Comparison of ENCODE assay signal across 10 cellular contexts in genomic region chr1:77976433-77977076, GRCh38. TPM values are rescaled to one million over a fixed set of nuclear protein-coding genes. Genes with fewer than 3 reads are reported as not detected.
DNase-seq lines count a peak whose midpoint lies in the region; ATAC-seq and TF ChIP-seq lines count a peak whose summit lies in the region.
"Had no signal": no experiment of that assay in that cellular context is flagged by ENCODE, and none has a peak within 500 bp of the region (broad histone marks: within the 10 kb centered on the region; RNA-seq: fewer than 3 reads in every experiment).

No MANE protein-coding gene starts in this region.

- TF ChIP-seq CTCF in choroid plexus epithelial cell (conservative IDR thresholded peaks at IDR 0.05; ENCODE audit: low read depth, low read length) = no peak

- H3K27me3 ChIP-seq in BLaER1 treated with 17β-estradiol and CSF1 and Interleukin-3, amounts not matched to agents 10 nM and 100 nM = no peaks in the 10 kb centered on the region

- POLR2A ChIA-PET in T-cell (lab: Charles Lee) = interaction anchor here (0.6 to 5.8 kb wide), 12 partner anchors 10 to 244 kb away, joined by 3 to 183 read pairs (median 6); partner anchors contain the start of genes DNAJB4 (in 2 of the 2), MIGA1 (in 1 of the 2) and USP33 (in 1 of the 2)

- H3K27me3 Mint-ChIP-seq in naive B cell (no peaks in the 10 kb centered on the region), T-cell (no peaks in the 10 kb centered on the region)
- H3K27me3 Mint-ChIP-seq: activated B cell treated with CpG ODN at 0.5 μM for 24 hours, IgD-negative memory B cell had no signal

- no peaks in the 10 kb centered on the region for H3K9me3 Mint-ChIP-seq in naive B cell
- H3K9me3 Mint-ChIP-seq in T-cell = no peaks in the 10 kb centered on the region
- H3K9me3 Mint-ChIP-seq: activated B cell treated with CpG ODN at 0.5 μM for 24 hours, IgD-negative memory B cell had no signal

- H3K36me3 ChIP-seq in BLaER1 treated with 17β-estradiol and CSF1 and Interleukin-3, amounts not matched to agents 10 nM and 100 nM = peaks cover 31 to 70% (median 62%) of the 10 kb centered on the region in 11 experiments

- peaks cover 25 to 35% (median 30%) of the 10 kb centered on the region in 3 donors for H3K4me1 Mint-ChIP-seq in naive B cell
- peaks cover 53 to 61% (median 60%) of the 10 kb centered on the region in 3 donors for H3K4me1 Mint-ChIP-seq in T-cell

- H3K4me2 ChIP-seq in BLaER1 treated with 17β-estradiol and CSF1 and Interleukin-3, amounts not matched to agents 10 nM and 100 nM = peak overlapping the region; percentile 83 to 96 (median 92)

- no peak for ATAC-seq in naive B cell (ENCODE audit: low read depth in 2 of 2)
- no peak for ATAC-seq in HG03097 (IDR thresholded peaks at IDR 0.05; ENCODE audit: low FRiP score, unreplicated experiment)
- ATAC-seq in T-cell (replicated peaks in 1 of 4) = no peak

- in situ Hi-C loops in KBM-7 (cut with MboI; ENCODE audit: low pct_unique_long_range_greater_than_20kb, low sequenced_read_pairs) = no loop called here

- H3K27ac ChIP-seq in BLaER1 treated with 17β-estradiol and CSF1 and Interleukin-3, amounts not matched to agents 10 nM and 100 nM = peak overlapping the region in 5 of 11 experiments; percentile 37 to 99 (median 99); a peak in 5 of 22 replicates

- H3K4me3 Mint-ChIP-seq in naive B cell (peak overlapping the region in 2 of 8 donors; percentile 23 to 71), T-cell (no peak overlapping the region)

- H4K20me1 ChIP-seq in BLaER1 treated with 17β-estradiol and CSF1 and Interleukin-3, amounts not matched to agents 10 nM and 100 nM = peaks cover 64 to 85% (median 65%) of the 10 kb centered on the region in 11 experiments

- CTCF ChIA-PET in T-cell (lab: Charles Lee) = interaction anchor here (0.7 to 4.7 kb wide), 6 partner anchors 16 to 138 kb away, joined by 3 to 74 read pairs (median 4); partner anchors contain the start of gene DNAJB4 (in 1 of the 2)

- DNase-seq in KBM-7 = peak; percentile 27
- DNase-seq in choroid plexus epithelial cell (ENCODE audit: low read depth) = no peak
- DNase-seq in naive B cell = no peak
- no peak for DNase-seq in NCI-H446 treated with DMSO at 0.1 percent for 48 hours (lab: John Stamatoyannopoulos, UW)
- no peak for DNase-seq in activated CD4-positive, alpha-beta T cell treated with anti-CD3 and anti-CD28 coated beads, Interleukin-2, amount 50 U/mL, for 1 hour
- DNase-seq in T-cell = no peak
- DNase-seq: activated B cell treated with CpG ODN at 0.5 μM for 24 hours had no signal

- peak overlapping the region; percentile 93 to 100 (median 99); a peak in 21 of 22 replicates for H3K9ac ChIP-seq in BLaER1 treated with 17β-estradiol and CSF1 and Interleukin-3, amounts not matched to agents 10 nM and 100 nM

- peak overlapping the region; percentile 78 to 95 (median 90) for H3K4me3 ChIP-seq in BLaER1 treated with 17β-estradiol and CSF1 and Interleukin-3, amounts not matched to agents 10 nM and 100 nM
- peak overlapping the region; percentile 94 for H3K4me3 ChIP-seq in choroid plexus epithelial cell (ENCODE audit: low read depth, low read length)

- H3K36me3 Mint-ChIP-seq in naive B cell (peaks cover 5 to 13% of the 10 kb centered on the region in 2 donors), T-cell (peaks cover 16% of the 10 kb centered on the region)

- no peaks in the 10 kb centered on the region; a peak in 2 of 22 replicates for H3K9me3 ChIP-seq in BLaER1 treated with 17β-estradiol and CSF1 and Interleukin-3, amounts not matched to agents 10 nM and 100 nM (replicated peaks in 1 of 11)

- H3K27ac Mint-ChIP-seq in naive B cell (peak overlapping the region in 5 of 6 donors; percentile 58 to 95 (median 86)), T-cell (no peak overlapping the region)

- peaks cover 33 to 49% (median 44%) of the 10 kb centered on the region in 10 experiments for H3K4me1 ChIP-seq in BLaER1 treated with 17β-estradiol and CSF1 and Interleukin-3, amounts not matched to agents 10 nM and 100 nM

RNA-seq across cellular contexts. Expression of gene FUBP1, which starts 2.3 kb away (rescaled TPM):
- polyA plus RNA-seq in naive B cell (ENCODE audit: low read depth in 6 of 6) = 10 to 100 TPM; 19.8 to 58.4 (median 45.8) TPM
- total RNA-seq in T-cell = 100 to 1,000 TPM; 180 to 224 (median 194) TPM

RNA-seq across cellular contexts. Expression of gene DNAJB4, which starts 28.2 kb away (rescaled TPM):
- 1 to 10 TPM; 5.0 to 9.8 (median 6.5) TPM for polyA plus RNA-seq in naive B cell (ENCODE audit: low read depth in 6 of 6)
- 10 to 100 TPM in 4 of 5 donors, 1 to 10 TPM in 1; 10.0 to 19.6 (median 12.2) TPM for total RNA-seq in T-cell

Comparison
In these comparisons a context has a peak if more than half of its experiments do, and no peak if none do; other contexts are left out.
1. H3K27ac Mint-ChIP-seq: peak in naive B cell (5 of 6); none in T-cell (0 of 2).